ENCODE assay signal across 8 cellular contexts in the genomic region with DNA sequence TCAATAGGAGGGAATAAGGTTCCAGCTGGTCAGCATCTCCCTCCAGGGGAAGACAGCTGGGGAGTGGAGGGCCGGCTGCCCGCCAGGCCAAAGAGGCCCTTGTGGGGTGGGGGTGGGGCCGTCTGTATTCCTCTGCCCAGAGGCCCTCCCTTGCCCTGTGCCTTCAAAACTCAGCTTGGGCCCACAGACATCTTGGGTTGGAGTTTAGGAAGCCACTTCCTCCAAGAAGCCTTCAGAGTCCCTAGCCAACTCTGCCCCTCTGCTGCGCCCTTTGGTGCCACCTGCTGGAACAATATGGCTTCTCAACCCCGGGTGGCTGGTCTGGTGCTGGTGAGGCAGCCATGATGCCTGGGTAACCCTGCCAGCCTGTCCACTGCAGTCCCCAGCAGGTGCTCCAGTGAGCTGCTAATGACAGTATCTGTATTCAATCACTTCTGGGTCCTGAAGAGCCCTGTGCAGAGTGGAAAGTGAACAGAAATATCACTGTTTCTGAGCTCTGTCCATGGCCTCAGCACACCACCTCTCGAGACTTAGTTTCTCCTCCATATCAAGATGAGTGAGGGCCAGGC. TPM values are rescaled to one million over a fixed set of nuclear protein-coding genes. Genes with fewer than 3 reads are reported as not detected.
A peak's percentile ranks its signal among the peaks of the same experiment; 100 is the strongest.
DNase-seq lines count a peak whose midpoint lies in the region; ATAC-seq lines count a peak whose summit lies in the region.

No MANE protein-coding gene starts in this region.

- no peaks in the 10 kb centered on the region for H3K27me3 Mint-ChIP-seq in activated naive CD8-positive, alpha-beta T cell treated with anti-CD3 and anti-CD28 coated beads for 36 hours

- DNase-seq in AG08396 (ENCODE audit: low spot score) (peak; percentile 53), SJSA1 (ENCODE audit: low read depth in 1 of 2, low spot score in 2 of 2) (peak; percentile 31 to 65), left colon (peak in 1 of 2 donors; percentile 80), aorta (no peak)
- peak; percentile 72 for DNase-seq in activated naive CD8-positive, alpha-beta T cell treated with anti-CD3 and anti-CD28 coated beads for 36 hours
- DNase-seq in stimulated activated CD8-positive, alpha-beta memory T cell treated with anti-CD3 and anti-CD28 coated beads, Interleukin-15, amount 100 ng/mL, for 24 hours (ENCODE audit: low read depth) = peak; percentile 39

- H3K4me1 Mint-ChIP-seq in activated naive CD8-positive, alpha-beta T cell treated with anti-CD3 and anti-CD28 coated beads for 36 hours = no peaks in the 10 kb centered on the region

- ATAC-seq in GM19463 (IDR thresholded peaks at IDR 0.05; ENCODE audit: unreplicated experiment) (peak; percentile 57), left colon (peak; percentile 44), aorta (ENCODE audit: low FRiP score) (no peak), HG03108 (IDR thresholded peaks at IDR 0.05; ENCODE audit: unreplicated experiment) (no peak)

- H3K4me3 ChIP-seq in SJSA1 (no peak overlapping the region), aorta (ENCODE audit: low read length in 2 of 2) (no peak overlapping the region)

- no peak overlapping the region for H3K27ac Mint-ChIP-seq in activated naive CD8-positive, alpha-beta T cell treated with anti-CD3 and anti-CD28 coated beads for 36 hours

- 81 to 84% methylated on average over 6 of the region's 6 CpGs for WGBS in aorta, 2 donors

- no peaks in the 10 kb centered on the region for H3K9me3 ChIP-seq in SJSA1 (replicated peaks)
- H3K9me3 ChIP-seq in aorta (ENCODE audit: control insufficient read depth, low read length) = no peaks in the 10 kb centered on the region

- H3K4me3 Mint-ChIP-seq in activated naive CD8-positive, alpha-beta T cell treated with anti-CD3 and anti-CD28 coated beads for 36 hours = no peak overlapping the region

- intact Hi-C loops in left colon (cut with DNase I, micrococcal nuclease) = no loop called here
- intact Hi-C loops in aorta (cut with DNase I) = no loop called here

- no peaks in the 10 kb centered on the region for H3K36me3 Mint-ChIP-seq in activated naive CD8-positive, alpha-beta T cell treated with anti-CD3 and anti-CD28 coated beads for 36 hours

- H3K36me3 ChIP-seq in SJSA1 (peaks cover 15% of the 10 kb centered on the region; the same call in 1 of the 2 replicates), aorta (ENCODE audit: control insufficient read depth in 1 of 2, insufficient read depth in 2 of 2, low read length in 1 of 2) (peaks cover 0 to 2% of the 10 kb centered on the region in 2 donors)

- no peaks in the 10 kb centered on the region for H3K9me3 Mint-ChIP-seq in activated naive CD8-positive, alpha-beta T cell treated with anti-CD3 and anti-CD28 coated beads for 36 hours

- no peaks in the 10 kb centered on the region for H3K4me1 ChIP-seq in SJSA1 (replicated peaks)
- H3K4me1 ChIP-seq in aorta (ENCODE audit: control insufficient read depth in 1 of 2, insufficient read depth in 2 of 2, low read length in 2 of 2) = no peaks in the 10 kb centered on the region

- H3K27ac ChIP-seq in SJSA1 (no peak overlapping the region), aorta (ENCODE audit: low read depth in 1 of 2, low read length in 2 of 2) (no peak overlapping the region)

- H3K27me3 ChIP-seq in SJSA1 (replicated peaks) (no peaks in the 10 kb centered on the region), aorta (ENCODE audit: control insufficient read depth in 1 of 2, insufficient read depth in 2 of 2, low read length in 1 of 2) (no peaks in the 10 kb centered on the region)

RNA-seq across cellular contexts. Expression of a gene that starts 16.7 kb away (rescaled TPM):
- not detected in 2 replicates for total RNA-seq in SJSA1 (2014; rRNA removed; shearing (Covaris generic))
- total RNA-seq in activated naive CD8-positive, alpha-beta T cell treated with anti-CD3 and anti-CD28 coated beads for 36 hours = 1 to 10 TPM; 2.8 to 3.1 TPM
- total RNA-seq in left colon = 1,000 to 10,000 TPM in 1 of 2 donors, 100 to 1,000 TPM in 1; 723 to 1,005 TPM
- total RNA-seq in aorta = 1 to 10 TPM in 1 of 2 donors, not detected in 1; 1.1 TPM
- polyA plus RNA-seq in aorta = 10 to 100 TPM in 1 of 2 donors, not detected in 1; 13.3 TPM

RNA-seq across cellular contexts. Expression of a gene that starts 31.3 kb away (rescaled TPM):
- total RNA-seq in SJSA1 (2014; rRNA removed; shearing (Covaris generic)) = 1.0 and 4.4 TPM in 2 replicates
- 1 to 10 TPM in 1 of 2 experiments, under 1 TPM in 1; 0.76 to 1.2 TPM for total RNA-seq in activated naive CD8-positive, alpha-beta T cell treated with anti-CD3 and anti-CD28 coated beads for 36 hours
- total RNA-seq in left colon (10 to 100 TPM; 10.7 to 12.5 TPM), aorta (10 to 100 TPM in 1 of 2 donors, 1 to 10 TPM in 1; 8.4 to 14.8 TPM)
- polyA plus RNA-seq in aorta = 10 to 100 TPM in 1 of 2 donors, 1 to 10 TPM in 1; 5.3 to 11.3 TPM

RNA-seq across cellular contexts. Expression of a gene that starts 33.4 kb away (rescaled TPM):
- 80.5 and 83.5 TPM in 2 replicates for total RNA-seq in SJSA1 (2014; rRNA removed; shearing (Covaris generic))
- 10 to 100 TPM; 33.0 to 33.6 TPM for total RNA-seq in activated naive CD8-positive, alpha-beta T cell treated with anti-CD3 and anti-CD28 coated beads for 36 hours
- 100 to 1,000 TPM; 226 to 297 TPM for total RNA-seq in left colon
- 10 to 100 TPM; 58.7 to 62.0 TPM for total RNA-seq in aorta
- polyA plus RNA-seq in aorta = 10 to 100 TPM; 52.0 to 88.0 TPM

RNA-seq across cellular contexts. Expression of a gene that starts 35.8 kb away (rescaled TPM):
- not detected in 2 replicates for total RNA-seq in SJSA1 (2014; rRNA removed; shearing (Covaris generic))
- total RNA-seq in activated naive CD8-positive, alpha-beta T cell treated with anti-CD3 and anti-CD28 coated beads for 36 hours = under 1 TPM in 1 of 2 experiments, not detected in 1; 0.40 TPM
- total RNA-seq in left colon (not detected), aorta (not detected)
- polyA plus RNA-seq in aorta = 1 to 10 TPM in 1 of 2 donors, not detected in 1; 1.5 TPM

RNA-seq across cellular contexts. Expression of a gene that starts 54.3 kb away (rescaled TPM):
- not detected in 2 replicates for total RNA-seq in SJSA1 (2014; rRNA removed; shearing (Covaris generic))
- total RNA-seq in activated naive CD8-positive, alpha-beta T cell treated with anti-CD3 and anti-CD28 coated beads for 36 hours = not detected
- total RNA-seq in left colon (1 to 10 TPM; 4.1 to 8.3 TPM), aorta (10 to 100 TPM in 1 of 2 donors, 1 to 10 TPM in 1; 7.2 to 13.5 TPM)
- polyA plus RNA-seq in aorta = 10 to 100 TPM; 34.3 to 51.9 TPM

Comparison
In these comparisons a context has a peak if more than half of its experiments do, and no peak if none do; other contexts are left out.
1. DNase-seq: peak in AG08396 (single experiment), SJSA1 (2 of 2), activated naive CD8-positive, alpha-beta T cell treated with anti-CD3 and anti-CD28 coated beads for 36 hours (single experiment) and stimulated activated CD8-positive, alpha-beta memory T cell treated with anti-CD3 and anti-CD28 coated beads, Interleukin-15, amount 100 ng/mL, for 24 hours (single experiment); none in aorta (0 of 2).
2. ATAC-seq: peak in GM19463 (single experiment) and left colon (single experiment); none in aorta (single experiment) and HG03108 (single experiment).
3. RNA of a gene that starts 16.7 kb away (total RNA-seq): 723 to 1,005 TPM in left colon; 2.8 to 3.1 TPM in activated naive CD8-positive, alpha-beta T cell treated with anti-CD3 and anti-CD28 coated beads for 36 hours, 1.1 TPM in aorta and not detected in SJSA1; every median in the first group is over 100 times any median in the second.